Comparison of ENCODE assay signal across 16 cellular contexts in the genomic region with DNA sequence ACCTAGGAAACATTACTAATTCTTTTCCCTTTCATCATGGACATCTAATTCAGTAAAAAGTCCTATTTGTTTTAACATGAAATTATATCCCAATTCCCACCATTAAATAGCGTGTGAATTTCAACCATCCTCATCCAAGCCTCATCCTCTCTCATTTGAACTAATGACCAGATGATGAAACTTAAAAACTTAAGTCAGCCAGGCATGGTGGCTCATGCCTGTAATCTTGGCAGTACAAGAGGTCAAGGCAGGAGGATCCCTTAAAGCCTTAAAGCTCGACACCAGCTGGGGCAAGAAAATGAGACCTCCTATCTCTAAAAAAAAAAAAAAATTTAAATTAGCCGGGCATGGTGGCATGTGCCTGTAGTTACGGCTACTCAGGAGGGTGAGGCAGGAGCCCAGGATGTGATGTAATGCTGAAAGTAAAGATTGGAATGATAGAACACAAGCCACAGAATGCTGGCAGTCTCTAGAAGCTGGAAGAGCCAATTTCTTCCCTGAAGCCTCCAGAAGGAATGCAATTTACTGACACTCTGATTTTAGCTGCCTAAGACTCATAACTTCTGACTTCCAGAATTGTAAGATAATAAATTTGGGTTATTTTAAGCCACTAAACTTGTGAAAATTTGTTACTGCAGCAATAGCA. TPM values are rescaled to one million over a fixed set of nuclear protein-coding genes. Genes with fewer than 3 reads are reported as not detected.
A peak's percentile ranks its signal among the peaks of the same experiment; 100 is the strongest.
DNase-seq lines count a peak whose midpoint lies in the region; ATAC-seq and TF ChIP-seq lines count a peak whose summit lies in the region.
"Had no signal": no experiment of that assay in that cellular context is flagged by ENCODE, and none has a peak within 500 bp of the region (broad histone marks: within the 10 kb centered on the region; RNA-seq: fewer than 3 reads in every experiment).

No MANE protein-coding gene starts in this region.

- no peak overlapping the region for H3K27ac ChIP-seq in suprapubic skin
- no peak overlapping the region for H3K27ac ChIP-seq in effector memory CD4-positive, alpha-beta T cell (ENCODE audit: insufficient read depth, low read length, poor library complexity, severe bottlenecking)

- intact Hi-C loops in posterior cingulate gyrus (cut with DNase I) = no loop called here

- H3K4me3 ChIP-seq in epithelial cell of esophagus (ENCODE audit: low read length) = no peak overlapping the region
- H3K4me3 ChIP-seq in suprapubic skin = no peak overlapping the region
- no peak overlapping the region for H3K4me3 ChIP-seq in effector memory CD4-positive, alpha-beta T cell (ENCODE audit: insufficient read depth, low read depth, low read length, poor library complexity, severe bottlenecking)

- H3K4me1 ChIP-seq in suprapubic skin = no peaks in the 10 kb centered on the region
- no peaks in the 10 kb centered on the region for H3K4me1 ChIP-seq in effector memory CD4-positive, alpha-beta T cell (ENCODE audit: control insufficient read depth, insufficient read depth, low read length, poor library complexity, severe bottlenecking)

- H3K36me3 ChIP-seq in suprapubic skin = no peaks in the 10 kb centered on the region
- H3K36me3 ChIP-seq in effector memory CD4-positive, alpha-beta T cell (ENCODE audit: control insufficient read depth, insufficient read depth, low read length) = no peaks in the 10 kb centered on the region

- DNase-seq in ELR (ENCODE audit: low read depth) = peak; percentile 43
- DNase-seq in NCI-H82 treated with DMSO at 0.1 percent for 48 hours (lab: John Stamatoyannopoulos, UW; ENCODE audit: unreplicated experiment) = peak; percentile 25
- peak; percentile 20 for DNase-seq in epithelial cell of esophagus (ENCODE audit: low read depth)
- DNase-seq in omental fat pad (ENCODE audit: low spot score) = no peak
- DNase-seq in suprapubic skin (ENCODE audit: low spot score in 2 of 2) = no peak
- DNase-seq in posterior cingulate gyrus = no peak
- no peak for DNase-seq in effector memory CD4-positive, alpha-beta T cell
- no peak for DNase-seq in NCI-H526 (lab: John Stamatoyannopoulos, UW)
- DNase-seq: activated CD8-positive, alpha-beta T cell treated with anti-CD3 and anti-CD28 coated beads for 36 hours; activated effector memory CD4-positive, alpha-beta T cell treated with Interleukin-2 at 50 U/mL for 16 hours; NCI-H1092 treated with DMSO at 0.1 percent for 48 hours; nucleus accumbens; RPMI8226; stimulated activated CD4-positive, alpha-beta T cell treated with anti-CD3 and anti-CD28 coated beads, Interleukin-12 subunit alpha, Interleukin-12 subunit beta, amount 100 ng/mL, for 4 hours had no signal

- TF ChIP-seq POLR2A in suprapubic skin (IDR thresholded peaks at IDR 0.05) = no peak

- H3K27me3 ChIP-seq in suprapubic skin = no peaks in the 10 kb centered on the region
- no peaks in the 10 kb centered on the region for H3K27me3 ChIP-seq in effector memory CD4-positive, alpha-beta T cell (replicated peaks; ENCODE audit: control insufficient read depth, insufficient read depth, low read length, poor library complexity, severe bottlenecking)

- TF ChIP-seq CTCF in epithelial cell of esophagus (IDR thresholded peaks at IDR 0.05; ENCODE audit: insufficient read depth, low read depth, low read length, missing control alignments) (no peak), omental fat pad (IDR thresholded peaks at IDR 0.05) (no peak), suprapubic skin (IDR thresholded peaks at IDR 0.05) (no peak)

- H3K9me3 ChIP-seq in suprapubic skin = no peaks in the 10 kb centered on the region
- no peaks in the 10 kb centered on the region for H3K9me3 ChIP-seq in effector memory CD4-positive, alpha-beta T cell (ENCODE audit: control insufficient read depth, low read length)

- 37% methylated on average over 4 of the region's 4 CpGs for WGBS in suprapubic skin

- ATAC-seq in omental fat pad (ENCODE audit: low FRiP score) = peak; percentile 84
- ATAC-seq: activated CD8-positive, alpha-beta T cell treated with anti-CD3 and anti-CD28 coated beads for 36 hours had no signal

- TF ChIP-seq EP300 in suprapubic skin (IDR thresholded peaks at IDR 0.05) = no peak

RNA-seq across cellular contexts. Expression of gene HAO1, which starts 27.1 kb away (rescaled TPM):
- total RNA-seq in omental fat pad (not detected), suprapubic skin (under 1 TPM in 1 of 4 donors, not detected in 3; 0.80 TPM)
- total RNA-seq: activated CD8-positive, alpha-beta T cell treated with anti-CD3 and anti-CD28 coated beads for 36 hours; endothelial cell of umbilical vein; NCI-H460 had no signal

RNA-seq across cellular contexts. Expression of gene TMX4, which starts 52.2 kb away (rescaled TPM):
- total RNA-seq in omental fat pad (10 to 100 TPM; 30.8 to 48.8 (median 41.6) TPM), suprapubic skin (10 to 100 TPM; 16.2 to 24.2 (median 21.8) TPM)

Comparison
In these comparisons a context has a peak if more than half of its experiments do, and no peak if none do; other contexts are left out.
1. DNase-seq: peak in ELR (single experiment), NCI-H82 treated with DMSO at 0.1 percent for 48 hours (single experiment) and epithelial cell of esophagus (single experiment); none in omental fat pad (single experiment), suprapubic skin (0 of 2), posterior cingulate gyrus (0 of 10), effector memory CD4-positive, alpha-beta T cell (0 of 3) and NCI-H526 (0 of 2).